8 cellular contexts compared by ENCODE assay signal in genomic region chr19:40689339-40690049, GRCh38. TPM values are rescaled to one million over a fixed set of nuclear protein-coding genes. Genes with fewer than 3 reads are reported as not detected.
DNase-seq lines count a peak whose midpoint lies in the region; ATAC-seq and TF ChIP-seq lines count a peak whose summit lies in the region.

No MANE protein-coding gene starts in this region.

- no peaks in the 10 kb centered on the region for H3K9me3 Mint-ChIP-seq in effector memory CD8-positive, alpha-beta T cell
- no peaks in the 10 kb centered on the region for H3K9me3 Mint-ChIP-seq in nephron progenitor cell
- no peaks in the 10 kb centered on the region for H3K9me3 Mint-ChIP-seq in endothelial cell (ENCODE audit: unreplicated experiment)

- H3K4me3 Mint-ChIP-seq in effector memory CD8-positive, alpha-beta T cell: peak overlapping the region in 1 of 2 donors; percentile 49
- H3K4me3 Mint-ChIP-seq in nephron progenitor cell: no peak overlapping the region
- H3K4me3 Mint-ChIP-seq in endothelial cell (ENCODE audit: unreplicated experiment): no peak overlapping the region

- peak; percentile 19 for ATAC-seq in effector memory CD8-positive, alpha-beta T cell (replicated peaks)
- ATAC-seq in GM19324 (IDR thresholded peaks at IDR 0.05; ENCODE audit: low FRiP score, unreplicated experiment): no peak

- TF ChIP-seq CTCF in nephron progenitor cell (IDR thresholded peaks at IDR 0.05) (no peak), endothelial cell (IDR thresholded peaks at IDR 0.05; ENCODE audit: unreplicated experiment) (no peak)

- H3K27me3 Mint-ChIP-seq in effector memory CD8-positive, alpha-beta T cell: no peaks in the 10 kb centered on the region
- H3K27me3 Mint-ChIP-seq in nephron progenitor cell (ENCODE audit: low read depth, poor library complexity) (peaks cover 4% of the 10 kb centered on the region), endothelial cell (ENCODE audit: unreplicated experiment) (peaks cover 13% of the 10 kb centered on the region)

- H3K4me1 Mint-ChIP-seq in effector memory CD8-positive, alpha-beta T cell (ENCODE audit: low read depth in 2 of 2): peaks cover 3 to 6% of the 10 kb centered on the region in 2 donors
- H3K4me1 Mint-ChIP-seq in nephron progenitor cell (peaks cover 4% of the 10 kb centered on the region), endothelial cell (ENCODE audit: unreplicated experiment) (no peaks in the 10 kb centered on the region)

- peaks cover 10% of the 10 kb centered on the region for H3K36me3 Mint-ChIP-seq in effector memory CD8-positive, alpha-beta T cell (ENCODE audit: insufficient read depth)
- H3K36me3 Mint-ChIP-seq in nephron progenitor cell (ENCODE audit: low read depth) (peaks cover 21% of the 10 kb centered on the region), endothelial cell (ENCODE audit: low read depth, unreplicated experiment) (peaks cover 14% of the 10 kb centered on the region)

- no peak overlapping the region for H3K27ac Mint-ChIP-seq in effector memory CD8-positive, alpha-beta T cell
- H3K27ac Mint-ChIP-seq in nephron progenitor cell (no peak overlapping the region), endothelial cell (ENCODE audit: unreplicated experiment) (no peak overlapping the region)

- DNase-seq in Daoy (ENCODE audit: low read depth) (peak; percentile 44), NCI-H2227 (lab: John Stamatoyannopoulos, UW; ENCODE audit: unreplicated experiment) (peak; percentile 65), nephron progenitor cell (peak; percentile 51), DMS153 treated with DMSO at 0.1 percent for 48 hours (lab: John Stamatoyannopoulos, UW; ENCODE audit: unreplicated experiment) (no peak), endothelial cell (ENCODE audit: low spot score) (no peak)
- peak in 2 of 3 experiments; percentile 20 to 29 for DNase-seq in effector memory CD8-positive, alpha-beta T cell
- DNase-seq in activated CD8-positive, alpha-beta memory T cell treated with anti-CD3 and anti-CD28 coated beads for 24 hours: no peak

RNA-seq across cellular contexts. Expression of gene NUMBL, which starts 1.0 kb away (rescaled TPM):
- 16.4 and 22.7 TPM in 2 replicates for total RNA-seq in Daoy (2014; rRNA removed; shearing (Covaris generic))
- 10.0 TPM for total RNA-seq in endothelial cell (ENCODE audit: unreplicated experiment)

RNA-seq across cellular contexts. Expression of gene COQ8B, which starts 27.2 kb away (rescaled TPM):
- 20.0 and 31.0 TPM in 2 replicates for total RNA-seq in Daoy (2014; rRNA removed; shearing (Covaris generic))
- total RNA-seq in endothelial cell (ENCODE audit: unreplicated experiment): 26.4 TPM

RNA-seq across cellular contexts. Expression of gene ITPKC, which starts 27.4 kb away (rescaled TPM):
- total RNA-seq in Daoy (2014; rRNA removed; shearing (Covaris generic)): 4.9 and 5.3 TPM in 2 replicates
- total RNA-seq in endothelial cell (ENCODE audit: unreplicated experiment): 12.1 TPM

Comparison
In these comparisons a context has a peak if more than half of its experiments do, and no peak if none do; other contexts are left out.
1. DNase-seq: peak in Daoy (single experiment), NCI-H2227 (single experiment), effector memory CD8-positive, alpha-beta T cell (2 of 3) and nephron progenitor cell (single experiment); none in activated CD8-positive, alpha-beta memory T cell treated with anti-CD3 and anti-CD28 coated beads for 24 hours (single experiment), DMS153 treated with DMSO at 0.1 percent for 48 hours (single experiment) and endothelial cell (single experiment).